8 cellular contexts compared by ENCODE assay signal in genomic region chr20:3407426-3408250, GRCh38. TPM values are rescaled to one million over a fixed set of nuclear protein-coding genes. Genes with fewer than 3 reads are reported as not detected.
DNase-seq lines count a peak whose midpoint lies in the region; ATAC-seq and TF ChIP-seq lines count a peak whose summit lies in the region.

Gene DNAAF9, minus strand, starts transcription at chr20:3407669. Its CDS starts 112 bp downstream, at chr20:3407557.

- H3K9me3 ChIP-seq in HAP-1: no peaks in the 10 kb centered on the region

- H3K36me3 Mint-ChIP-seq in WTC11: no peaks in the 10 kb centered on the region

- peak; percentile 72 for ATAC-seq in WTC11
- no peak for ATAC-seq in GM18873 (IDR thresholded peaks at IDR 0.05; ENCODE audit: low FRiP score, unreplicated experiment)

- in situ Hi-C loops in HAP-1 (cut with MboI; ENCODE audit: low sequenced_read_pairs): no loop called here

- peaks cover 3% of the 10 kb centered on the region; the same call in 1 of the 2 replicates for H3K4me1 ChIP-seq in HAP-1

- H3K4me3 ChIP-seq in HAP-1 (peak within 1 kb of the TSS; percentile 53), cardiac fibroblast (replicated peaks in 1 of 2; ENCODE audit: low read depth in 2 of 2, low read length in 2 of 2) (peak within 1 kb of the TSS; percentile 78 to 80)

- H3K27ac Mint-ChIP-seq in WTC11: peak within 1 kb of the TSS; percentile 98

- H3K4me1 Mint-ChIP-seq in WTC11: peaks cover 12% of the 10 kb centered on the region

- POLR2A ChIA-PET in WTC11 (lab: Charles Lee): interaction anchor here (0.5 to 0.6 kb wide), 2 partner anchors 361 to 511 kb away, joined by 3 to 6 read pairs; no protein-coding TSS in a partner anchor

- CTCF ChIA-PET in WTC11 (lab: Charles Lee): interaction anchor here (0.7 to 1.5 kb wide), 4 partner anchors 15 to 303 kb away, joined by 3 to 5 read pairs (median 4); no protein-coding TSS in a partner anchor

- H3K4me3 Mint-ChIP-seq in WTC11: peak within 1 kb of the TSS; percentile 93

- no peaks in the 10 kb centered on the region for H3K36me3 ChIP-seq in HAP-1 (replicated peaks)

- H3K9me3 Mint-ChIP-seq in WTC11: no peaks in the 10 kb centered on the region

- H3K27me3 Mint-ChIP-seq in WTC11 (ENCODE audit: low read depth): peaks cover 42% of the 10 kb centered on the region

- TF ChIP-seq CTCF in WTC11 (IDR thresholded peaks at IDR 0.05) (0 out of 2 replicates have a peak, but pooled peaks have one; percentile 17), cardiac fibroblast (IDR thresholded peaks at IDR 0.05; ENCODE audit: low read depth, low read length) (peak; percentile 6)

- 0 out of 2 replicates have a peak, but pooled peaks cover 5% of the 10 kb centered on the region for H3K27me3 ChIP-seq in HAP-1 (ENCODE audit: low read depth)

- DNase-seq in DMS53 treated with DMSO at 0.1 percent for 48 hours (lab: John Stamatoyannopoulos, UW; ENCODE audit: unreplicated experiment) (peak; percentile 70), HAP-1 (ENCODE audit: low spot score in 2 of 2) (peak; percentile 63 to 85), NCI-H187 treated with DMSO at 0.1 percent for 48 hours (lab: John Stamatoyannopoulos, UW) (peak; percentile 14), WTC11 (ENCODE audit: low spot score) (peak; percentile 74), cardiac fibroblast (ENCODE audit: low read depth in 2 of 2) (peak; percentile 75 to 79), inferior parietal cortex (ENCODE audit: extremely low spot score) (peak; percentile 67), smooth muscle cell of the brain vasculature (ENCODE audit: low read depth, low spot score) (peak; percentile 23)

TF ChIP-seq in WTC11, 78 proteins besides CTCF, POLR2A, EP300 and RAD21 (continues in another document):
- TF ChIP-seq GABPB1 (CRISPR knock-in tag; IDR thresholded peaks at IDR 0.05): peak; percentile 37; the same call in 1 of the 2 replicates
- TF ChIP-seq PRDM15 (CRISPR knock-in tag; IDR thresholded peaks at IDR 0.05): no peak
- no peak for TF ChIP-seq ARID4B (CRISPR knock-in tag; IDR thresholded peaks at IDR 0.05; ENCODE audit: borderline replicate concordance)
- TF ChIP-seq ZMAT4 (CRISPR knock-in tag; IDR thresholded peaks at IDR 0.05): no peak
- no peak for TF ChIP-seq ATF3 (CRISPR knock-in tag; conservative IDR thresholded peaks at IDR 0.05)
- TF ChIP-seq SP1 (CRISPR knock-in tag; conservative IDR thresholded peaks at IDR 0.05): peak; percentile 46; the same call in 1 of the 2 replicates
- TF ChIP-seq ZNF416 (CRISPR knock-in tag; IDR thresholded peaks at IDR 0.05): no peak
- TF ChIP-seq ZNF512 (CRISPR knock-in tag; IDR thresholded peaks at IDR 0.05; ENCODE audit: borderline replicate concordance): no peak
- TF ChIP-seq CBFB (CRISPR knock-in tag; IDR thresholded peaks at IDR 0.05; ENCODE audit: low read depth): no peak
- TF ChIP-seq RORB (CRISPR knock-in tag; IDR thresholded peaks at IDR 0.05): no peak
- TF ChIP-seq STAT6 (CRISPR knock-in tag; conservative IDR thresholded peaks at IDR 0.05; ENCODE audit: low read depth): no peak
- TF ChIP-seq ZNF263 (CRISPR knock-in tag; IDR thresholded peaks at IDR 0.05; ENCODE audit: low read depth): no peak

RNA-seq across cellular contexts. Expression of gene DNAAF9, which starts in this region (rescaled TPM):
- 6.3 to 8.6 TPM (median 8.1 TPM) in 3 replicates for total RNA-seq in WTC11 (2021)

Comparison
In these comparisons a context has a peak if more than half of its experiments do, and no peak if none do; other contexts are left out.
1. DNase-seq: peak in every context shown above with its lines; median percentile 77 in cardiac fibroblast; 74 in HAP-1; 74 in WTC11; 70 in DMS53 treated with DMSO at 0.1 percent for 48 hours; 67 in inferior parietal cortex; 23 in smooth muscle cell of the brain vasculature; 14 in NCI-H187 treated with DMSO at 0.1 percent for 48 hours.